Comparison of ENCODE assay signal across 1 cellular context in genomic region chr2:25832897-25833296, GRCh38.
TF ChIP-seq lines count a peak whose summit lies in the region.

No MANE protein-coding gene starts in this region.

TF ChIP-seq in K562, 482 proteins besides CTCF, POLR2A, EP300 and RAD21:
- peak; percentile 97 for TF ChIP-seq ZNF175 (CRISPR knock-in tag; IDR thresholded peaks at IDR 0.05; ENCODE audit: low read depth)
- TF ChIP-seq, protein P1, sequence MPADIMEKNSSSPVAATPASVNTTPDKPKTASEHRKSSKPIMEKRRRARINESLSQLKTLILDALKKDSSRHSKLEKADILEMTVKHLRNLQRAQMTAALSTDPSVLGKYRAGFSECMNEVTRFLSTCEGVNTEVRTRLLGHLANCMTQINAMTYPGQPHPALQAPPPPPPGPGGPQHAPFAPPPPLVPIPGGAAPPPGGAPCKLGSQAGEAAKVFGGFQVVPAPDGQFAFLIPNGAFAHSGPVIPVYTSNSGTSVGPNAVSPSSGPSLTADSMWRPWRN (IDR thresholded peaks at IDR 0.05; ENCODE audit: low read depth), result peak; percentile 47; the same call in 1 of the 2 replicates
- no peak for TF ChIP-seq ZNF436 (CRISPR knock-in tag; IDR thresholded peaks at IDR 0.05)
